Comparison of ENCODE assay signal across 9 cellular contexts in the genomic region with DNA sequence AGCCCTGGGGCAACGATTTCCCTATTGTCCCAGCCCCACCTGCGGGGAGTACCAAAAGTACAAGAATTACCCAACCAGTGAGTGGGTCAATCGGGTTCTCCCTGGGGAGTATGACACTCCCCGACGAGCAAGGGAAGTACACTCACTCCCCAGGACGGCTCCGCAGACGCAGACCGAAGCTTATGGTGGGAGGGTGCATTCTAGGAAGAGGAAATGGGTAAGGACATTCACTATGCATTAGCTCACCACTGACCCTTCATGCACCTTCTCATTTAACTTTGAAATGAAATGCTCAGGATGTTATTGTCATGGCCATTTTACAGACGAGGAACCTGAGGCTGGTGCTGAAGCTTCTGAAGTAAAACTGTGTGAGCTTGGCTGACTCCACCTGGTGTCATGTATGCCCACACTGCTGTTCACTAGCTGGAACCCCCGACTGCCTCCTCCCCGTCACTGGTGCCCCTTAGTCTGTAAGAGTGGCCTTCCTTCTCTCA. TPM values are rescaled to one million over a fixed set of nuclear protein-coding genes. Genes with fewer than 3 reads are reported as not detected.
DNase-seq lines count a peak whose midpoint lies in the region; ATAC-seq and TF ChIP-seq lines count a peak whose summit lies in the region.
"Had no signal": no experiment of that assay in that cellular context is flagged by ENCODE, and none has a peak within 500 bp of the region (broad histone marks: within the 10 kb centered on the region; RNA-seq: fewer than 3 reads in every experiment).

No MANE protein-coding gene starts in this region.

- no peak overlapping the region for H3K27ac ChIP-seq in endodermal cell (ENCODE audit: low read depth, low read length)
- H3K27ac ChIP-seq: body of pancreas had no signal

- peaks cover 1% of the 10 kb centered on the region for H3K27me3 Mint-ChIP-seq in endodermal cell (ENCODE audit: insufficient read depth)
- no peaks in the 10 kb centered on the region for H3K27me3 Mint-ChIP-seq in activated T-cell treated with anti-CD3 and anti-CD28 coated beads, Interleukin-2, amount 50 U/mL, for 24 hours

- H3K9me3 Mint-ChIP-seq in endodermal cell = no peaks in the 10 kb centered on the region
- no peaks in the 10 kb centered on the region for H3K9me3 Mint-ChIP-seq in stimulated activated effector memory CD8-positive, alpha-beta T cell treated with anti-CD3 and anti-CD28 coated beads, Interleukin-12 subunit alpha, Interleukin-12 subunit beta, amount 100 ng/mL, for 72 hours
- H3K9me3 Mint-ChIP-seq in activated T-cell treated with anti-CD3 and anti-CD28 coated beads, Interleukin-2, amount 50 U/mL, for 24 hours = no peaks in the 10 kb centered on the region

- TF ChIP-seq CTCF in endodermal cell (conservative IDR thresholded peaks at IDR 0.05) = no peak

- no peaks in the 10 kb centered on the region for H3K27me3 ChIP-seq in endodermal cell (ENCODE audit: control insufficient read depth, insufficient read depth, low read length, poor library complexity, severe bottlenecking)
- H3K27me3 ChIP-seq: body of pancreas had no signal

- H3K36me3 ChIP-seq in endodermal cell (ENCODE audit: control insufficient read depth, insufficient read depth, low read length) = no peaks in the 10 kb centered on the region

- WGBS in endodermal cell (ENCODE audit: insufficient coverage in 1 of 2, insufficient read length in 1 of 2), 2 experiments = 76 to 87% methylated on average over 3 to 12 of the region's 12 CpGs

- H3K4me1 Mint-ChIP-seq in endodermal cell = peaks cover 26% of the 10 kb centered on the region
- H3K4me1 Mint-ChIP-seq in stimulated activated effector memory CD8-positive, alpha-beta T cell treated with anti-CD3 and anti-CD28 coated beads, Interleukin-12 subunit alpha, Interleukin-12 subunit beta, amount 100 ng/mL, for 72 hours = peaks cover 23% of the 10 kb centered on the region
- peaks cover 13% of the 10 kb centered on the region for H3K4me1 Mint-ChIP-seq in activated T-cell treated with anti-CD3 and anti-CD28 coated beads, Interleukin-2, amount 50 U/mL, for 24 hours (ENCODE audit: low read depth)

- DNase-seq in LHCN-M2 (ENCODE audit: low read depth) = peak; percentile 87
- DNase-seq in endodermal cell = no peak
- peak; percentile 56 for DNase-seq in pons (ENCODE audit: low spot score)
- no peak for DNase-seq in stimulated activated effector memory CD8-positive, alpha-beta T cell treated with anti-CD3 and anti-CD28 coated beads, Interleukin-12 subunit alpha, Interleukin-12 subunit beta, amount 100 ng/mL, for 72 hours (ENCODE audit: low spot score in 2 of 2)
- DNase-seq in activated T-cell treated with anti-CD3 and anti-CD28 coated beads, Interleukin-2, amount 50 U/mL, for 24 hours = no peak
- no peak for DNase-seq in activated CD4-positive, CD25-positive, alpha-beta regulatory T cell treated with anti-CD3 and anti-CD28 coated beads, Interleukin-2, amount 50 U/mL, for 72 hours

- H3K27ac Mint-ChIP-seq in endodermal cell = peak overlapping the region; percentile 34
- H3K27ac Mint-ChIP-seq in stimulated activated effector memory CD8-positive, alpha-beta T cell treated with anti-CD3 and anti-CD28 coated beads, Interleukin-12 subunit alpha, Interleukin-12 subunit beta, amount 100 ng/mL, for 72 hours = no peak overlapping the region
- H3K27ac Mint-ChIP-seq in activated T-cell treated with anti-CD3 and anti-CD28 coated beads, Interleukin-2, amount 50 U/mL, for 24 hours = no peak overlapping the region

- no peak overlapping the region for H3K4me3 ChIP-seq in endodermal cell (ENCODE audit: low read length)
- H3K4me3 ChIP-seq: body of pancreas had no signal

- no peak overlapping the region for H3K4me3 Mint-ChIP-seq in endodermal cell
- H3K4me3 Mint-ChIP-seq in stimulated activated effector memory CD8-positive, alpha-beta T cell treated with anti-CD3 and anti-CD28 coated beads, Interleukin-12 subunit alpha, Interleukin-12 subunit beta, amount 100 ng/mL, for 72 hours = no peak overlapping the region
- no peak overlapping the region for H3K4me3 Mint-ChIP-seq in activated T-cell treated with anti-CD3 and anti-CD28 coated beads, Interleukin-2, amount 50 U/mL, for 24 hours

- H3K36me3 Mint-ChIP-seq in endodermal cell (ENCODE audit: low read depth) = no peaks in the 10 kb centered on the region
- no peaks in the 10 kb centered on the region for H3K36me3 Mint-ChIP-seq in stimulated activated effector memory CD8-positive, alpha-beta T cell treated with anti-CD3 and anti-CD28 coated beads, Interleukin-12 subunit alpha, Interleukin-12 subunit beta, amount 100 ng/mL, for 72 hours
- no peaks in the 10 kb centered on the region for H3K36me3 Mint-ChIP-seq in activated T-cell treated with anti-CD3 and anti-CD28 coated beads, Interleukin-2, amount 50 U/mL, for 24 hours (ENCODE audit: low read depth)

- H3K4me1 ChIP-seq in endodermal cell (ENCODE audit: control insufficient read depth, insufficient read depth, low read length) = no peaks in the 10 kb centered on the region

- ATAC-seq in GM18868 (IDR thresholded peaks at IDR 0.05; ENCODE audit: unreplicated experiment) = peak; percentile 59
- no peak for ATAC-seq in stimulated activated effector memory CD8-positive, alpha-beta T cell treated with anti-CD3 and anti-CD28 coated beads, Interleukin-12 subunit alpha, Interleukin-12 subunit beta, amount 100 ng/mL, for 72 hours
- ATAC-seq in HG03521 (IDR thresholded peaks at IDR 0.05; ENCODE audit: unreplicated experiment) = no peak
- ATAC-seq: body of pancreas had no signal

- no peak overlapping the region for H3K9ac ChIP-seq in endodermal cell (ENCODE audit: extremely low read depth, low read length, poor library complexity, severe bottlenecking)

- H3K9me3 ChIP-seq in endodermal cell (ENCODE audit: control insufficient read depth, low read length) = no peaks in the 10 kb centered on the region
- H3K9me3 ChIP-seq: body of pancreas had no signal

RNA-seq across cellular contexts. Expression of a gene that starts 45.8 kb away (rescaled TPM):
- total RNA-seq in LHCN-M2 (2014; rRNA removed) (313 and 322 TPM in 2 replicates), endodermal cell (100 to 1,000 TPM; 264 to 267 TPM)
- polyA plus RNA-seq in LHCN-M2 (2012) = 217 TPM
- polyA plus RNA-seq in endodermal cell (2013, experiment 1 of 2) = 134 TPM
- 118 TPM for polyA plus RNA-seq in endodermal cell (2013, experiment 2 of 2)

RNA-seq across cellular contexts. Expression of a gene that starts 56.4 kb away (rescaled TPM):
- total RNA-seq in LHCN-M2 (2014; rRNA removed) = 5.6 and 8.9 TPM in 2 replicates
- polyA plus RNA-seq in LHCN-M2 (2012) = 0.58 TPM
- 10 to 100 TPM; 10.3 to 14.0 TPM for total RNA-seq in endodermal cell
- 7.9 TPM for polyA plus RNA-seq in endodermal cell (2013, experiment 1 of 2)
- polyA plus RNA-seq in endodermal cell (2013, experiment 2 of 2) = 23.5 TPM

Comparison
In these comparisons a context has a peak if more than half of its experiments do, and no peak if none do; other contexts are left out.
1. DNase-seq: peak in LHCN-M2 (single experiment) and pons (single experiment); none in endodermal cell (single experiment), stimulated activated effector memory CD8-positive, alpha-beta T cell treated with anti-CD3 and anti-CD28 coated beads, Interleukin-12 subunit alpha, Interleukin-12 subunit beta, amount 100 ng/mL, for 72 hours (0 of 2), activated T-cell treated with anti-CD3 and anti-CD28 coated beads, Interleukin-2, amount 50 U/mL, for 24 hours (single experiment) and activated CD4-positive, CD25-positive, alpha-beta regulatory T cell treated with anti-CD3 and anti-CD28 coated beads, Interleukin-2, amount 50 U/mL, for 72 hours (single experiment).